In the genomic region with DNA sequence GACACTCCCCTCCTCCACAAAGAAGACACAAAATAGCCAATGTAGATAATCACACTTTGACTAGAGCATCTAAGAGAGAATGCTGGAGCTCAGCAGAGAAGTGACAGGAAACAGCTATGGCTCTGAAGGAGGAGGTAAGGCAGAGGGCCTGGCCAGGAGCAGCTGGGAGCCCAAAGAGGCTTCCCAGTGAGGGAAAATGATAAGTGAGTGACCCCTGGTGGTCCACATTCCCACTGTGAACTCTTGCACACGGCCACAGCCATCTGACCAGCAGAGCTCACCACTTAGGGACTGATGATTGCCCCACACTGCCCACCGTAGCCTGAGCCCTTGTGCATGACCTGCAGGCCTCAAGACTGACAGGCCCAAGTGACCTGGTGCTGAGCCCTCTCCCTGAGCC, we compare ENCODE assay signal across 10 cellular contexts.
DNase-seq lines count a peak whose midpoint lies in the region; ATAC-seq, FAIRE-seq and TF ChIP-seq lines count a peak whose summit lies in the region.
"Had no signal": no experiment of that assay in that cellular context is flagged by ENCODE, and none has a peak within 500 bp of the region (broad histone marks: within the 10 kb centered on the region; RNA-seq: fewer than 3 reads in every experiment).

No MANE protein-coding gene starts in this region.

- DNase-seq in GM10266 (ENCODE audit: extremely low spot score) (peak; percentile 17), K562 (ENCODE audit: extremely low read depth in 1 of 4, low spot score in 3 of 4) (peak in 1 of 4 experiments; percentile 24), ovary (no peak), Kasumi-1 (lab: John Stamatoyannopoulos, UW) (no peak), foreskin keratinocyte (no peak)
- no peak for DNase-seq in activated CD4-positive, alpha-beta T cell treated with anti-CD3 and anti-CD28 coated beads, Interleukin-2, amount 50 U/mL, for 48 hours
- DNase-seq: gastrocnemius medialis, SIG-M5 had no signal

- H3K4me1 ChIP-seq in K562 (replicated peaks in 1 of 2; ENCODE audit: control insufficient read depth in 2 of 2, insufficient read depth in 2 of 2, low read length in 2 of 2): no peaks in the 10 kb centered on the region
- no peaks in the 10 kb centered on the region for H3K4me1 ChIP-seq in ovary (ENCODE audit: insufficient read depth)
- H3K4me1 ChIP-seq in foreskin keratinocyte: no peaks in the 10 kb centered on the region
- H3K4me1 ChIP-seq: gastrocnemius medialis had no signal

- intact Hi-C loops in K562 (cut with micrococcal nuclease) (no loop called here), ovary (cut with DNase I) (no loop called here)

- no peak for FAIRE-seq in K562 (lab: Jason Lieb, UNC)

- BruUV-seq in K562 (replicated peaks; lab: Mats Ljungman, UMichigan): no TSS peak

- H3K27ac ChIP-seq in K562 (ENCODE audit: extremely low read depth, low read depth, low read length) (no peak overlapping the region), ovary (no peak overlapping the region), foreskin keratinocyte (no peak overlapping the region)
- H3K27ac ChIP-seq: gastrocnemius medialis had no signal

- in situ Hi-C loops in K562 (cut with MboI): no loop called here

- WGBS in K562 (ENCODE audit: insufficient coverage, low coverage, missing lambda C conversion rate): 3% methylated on average over 2 of the region's 2 CpGs
- WGBS in ovary, 3 donors: 58 to 81% (median 62%) methylated on average over 2 of the region's 2 CpGs

- no peak overlapping the region for H3K4me2 ChIP-seq in K562 (ENCODE audit: insufficient read depth, low read length)

- H4K20me1 ChIP-seq in K562 (replicated peaks; ENCODE audit: control insufficient read depth, insufficient read depth, low read length): no peaks in the 10 kb centered on the region

- POLR2A ChIA-PET in K562 (lab: Yijun Ruan, JAX): no interaction called here

- no peak for TF ChIP-seq POLR2A in K562 (conservative IDR thresholded peaks at IDR 0.05)
- no peak for TF ChIP-seq POLR2A in ovary (IDR thresholded peaks at IDR 0.05)

- no peak overlapping the region for H2AFZ ChIP-seq in K562 (ENCODE audit: low read depth, low read length)

- no peaks in the 10 kb centered on the region for H3K36me3 ChIP-seq in K562 (ENCODE audit: control insufficient read depth, insufficient read depth, low read length)
- no peaks in the 10 kb centered on the region for H3K36me3 ChIP-seq in ovary
- H3K36me3 ChIP-seq: gastrocnemius medialis had no signal

- H3K27me3 ChIP-seq in K562 (ENCODE audit: control insufficient read depth in 2 of 2, insufficient read depth in 2 of 2, low read length in 2 of 2) (no peaks in the 10 kb centered on the region), ovary (no peaks in the 10 kb centered on the region), foreskin keratinocyte (no peaks in the 10 kb centered on the region)
- H3K27me3 ChIP-seq: gastrocnemius medialis had no signal

- no peaks in the 10 kb centered on the region for H3K79me2 ChIP-seq in K562 (ENCODE audit: control insufficient read depth, insufficient read depth, low read length)

- H3K9me3 ChIP-seq in K562 (replicated peaks; ENCODE audit: control insufficient read depth, insufficient read depth, low read depth, low read length) (no peaks in the 10 kb centered on the region; the same call in 1 of the 2 replicates), ovary (no peaks in the 10 kb centered on the region)
- H3K9me3 ChIP-seq: gastrocnemius medialis had no signal

- ATAC-seq in GM19438 (IDR thresholded peaks at IDR 0.05; ENCODE audit: low read depth, unreplicated experiment): peak; percentile 85
- ATAC-seq in HG03025 (IDR thresholded peaks at IDR 0.05; ENCODE audit: low FRiP score, unreplicated experiment): peak; percentile 55
- peak; percentile 69 for ATAC-seq in K562
- no peak for ATAC-seq in foreskin keratinocyte
- ATAC-seq: gastrocnemius medialis had no signal

- TF ChIP-seq RAD21 in K562 (CRISPR knock-in tag; conservative IDR thresholded peaks at IDR 0.05 in 1 of 2, IDR thresholded peaks at IDR 0.05 in 1 of 2): no peak

- no peak overlapping the region for H3K9ac ChIP-seq in K562 (ENCODE audit: insufficient read depth in 1 of 2, low read depth in 2 of 2, low read length in 2 of 2)

- peak; percentile 29 for TF ChIP-seq CTCF in GM10266 (IDR thresholded peaks at IDR 0.05; ENCODE audit: control insufficient read depth, insufficient read depth, low read depth, missing control alignments)
- TF ChIP-seq CTCF in K562 (IDR thresholded peaks at IDR 0.05 in 2 of 3, conservative IDR thresholded peaks at IDR 0.05 in 1 of 3; ENCODE audit: insufficient read depth in 2 of 3, low read depth in 1 of 3, low read length in 3 of 3): no peak
- no peak for TF ChIP-seq CTCF in ovary (IDR thresholded peaks at IDR 0.05)
- no peak for TF ChIP-seq CTCF in foreskin keratinocyte (conservative IDR thresholded peaks at IDR 0.05)

- TF ChIP-seq EP300 in K562 (IDR thresholded peaks at IDR 0.05; ENCODE audit: low read length): no peak
- no peak for TF ChIP-seq EP300 in ovary (IDR thresholded peaks at IDR 0.05)

- CTCF ChIA-PET in K562 (lab: Yijun Ruan, JAX; ENCODE audit: low intra/inter-chr PET ratio): no interaction called here

- H3K4me3 ChIP-seq in K562: no peak overlapping the region
- H3K4me3 ChIP-seq in ovary: no peak overlapping the region
- H3K4me3 ChIP-seq: gastrocnemius medialis had no signal

- no peaks in the 10 kb centered on the region for H3K9me1 ChIP-seq in K562 (ENCODE audit: control insufficient read depth, insufficient read depth, low read length)

TF ChIP-seq in K562, 482 proteins besides CTCF, POLR2A, EP300 and RAD21:
- no peak for TF ChIP-seq TAF9B (IDR thresholded peaks at IDR 0.05; ENCODE audit: partially characterized antibody)
- no peak for TF ChIP-seq MTA3 (IDR thresholded peaks at IDR 0.05; ENCODE audit: borderline replicate concordance)
- no peak for TF ChIP-seq BCLAF1 (IDR thresholded peaks at IDR 0.05; ENCODE audit: borderline replicate concordance in 1 of 2, control insufficient read depth in 1 of 2, low read depth in 2 of 2, low read length in 1 of 2)
- TF ChIP-seq EZH2 (IDR thresholded peaks at IDR 0.05; ENCODE audit: borderline replicate concordance, low read depth, low read length): no peak
- no peak for TF ChIP-seq NR2C1 (IDR thresholded peaks at IDR 0.05)
- no peak for TF ChIP-seq NR2C1 (tag; IDR thresholded peaks at IDR 0.05)
- TF ChIP-seq SP1 (CRISPR knock-in tag; IDR thresholded peaks at IDR 0.05): no peak
- TF ChIP-seq JUNB (CRISPR knock-in tag; conservative IDR thresholded peaks at IDR 0.05): no peak
- no peak for TF ChIP-seq POLR2B (IDR thresholded peaks at IDR 0.05; ENCODE audit: low read depth, partially characterized antibody)
- no peak for TF ChIP-seq ZBTB7A (IDR thresholded peaks at IDR 0.05; ENCODE audit: borderline replicate concordance, control insufficient read depth, low read depth, low read length)
- no peak for TF ChIP-seq PYGO2 (tag; IDR thresholded peaks at IDR 0.05)
- no peak for TF ChIP-seq CC2D1A (IDR thresholded peaks at IDR 0.05)
- no peak for TF ChIP-seq FOXJ3 (CRISPR knock-in tag; IDR thresholded peaks at IDR 0.05)
